In the genomic region with DNA sequence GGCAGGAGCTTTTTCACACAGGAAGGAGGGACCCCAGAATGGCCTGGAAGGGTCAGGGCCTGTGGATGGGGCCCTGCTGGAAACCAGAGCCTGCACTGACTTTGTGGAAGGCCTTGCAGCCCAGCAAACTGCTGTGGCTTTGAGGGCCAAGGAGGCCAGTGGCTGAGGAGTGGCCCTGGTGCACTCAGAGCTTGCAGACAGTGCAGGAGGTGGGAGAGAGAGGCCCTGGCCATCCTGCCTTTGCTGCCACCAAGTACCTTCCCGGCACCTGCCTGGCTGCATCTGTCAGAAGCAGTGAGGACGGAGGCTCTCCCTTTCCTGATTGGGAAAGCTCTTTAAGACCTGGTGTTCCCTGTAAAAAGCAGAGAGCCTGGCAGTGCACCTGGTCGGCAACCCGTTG, we compare ENCODE assay signal across 1 cellular context.
TF ChIP-seq lines count a peak whose summit lies in the region.

No MANE protein-coding gene starts in this region.

TF ChIP-seq in HepG2, 621 proteins besides CTCF, POLR2A, EP300 and RAD21 (continued from another document):
- TF ChIP-seq, protein P1, sequence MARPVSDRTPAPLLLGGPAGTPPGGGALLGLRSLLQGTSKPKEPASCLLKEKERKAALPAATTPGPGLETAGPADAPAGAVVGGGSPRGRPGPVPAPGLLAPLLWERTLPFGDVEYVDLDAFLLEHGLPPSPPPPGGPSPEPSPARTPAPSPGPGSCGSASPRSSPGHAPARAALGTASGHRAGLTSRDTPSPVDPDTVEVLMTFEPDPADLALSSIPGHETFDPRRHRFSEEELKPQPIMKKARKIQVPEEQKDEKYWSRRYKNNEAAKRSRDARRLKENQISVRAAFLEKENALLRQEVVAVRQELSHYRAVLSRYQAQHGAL (CRISPR knock-in tag; IDR thresholded peaks at IDR 0.05; ENCODE audit: not compliant biosample characterization): no peak
- no peak for TF ChIP-seq TEAD2 (CRISPR knock-in tag; IDR thresholded peaks at IDR 0.05)
- TF ChIP-seq, protein P2, sequence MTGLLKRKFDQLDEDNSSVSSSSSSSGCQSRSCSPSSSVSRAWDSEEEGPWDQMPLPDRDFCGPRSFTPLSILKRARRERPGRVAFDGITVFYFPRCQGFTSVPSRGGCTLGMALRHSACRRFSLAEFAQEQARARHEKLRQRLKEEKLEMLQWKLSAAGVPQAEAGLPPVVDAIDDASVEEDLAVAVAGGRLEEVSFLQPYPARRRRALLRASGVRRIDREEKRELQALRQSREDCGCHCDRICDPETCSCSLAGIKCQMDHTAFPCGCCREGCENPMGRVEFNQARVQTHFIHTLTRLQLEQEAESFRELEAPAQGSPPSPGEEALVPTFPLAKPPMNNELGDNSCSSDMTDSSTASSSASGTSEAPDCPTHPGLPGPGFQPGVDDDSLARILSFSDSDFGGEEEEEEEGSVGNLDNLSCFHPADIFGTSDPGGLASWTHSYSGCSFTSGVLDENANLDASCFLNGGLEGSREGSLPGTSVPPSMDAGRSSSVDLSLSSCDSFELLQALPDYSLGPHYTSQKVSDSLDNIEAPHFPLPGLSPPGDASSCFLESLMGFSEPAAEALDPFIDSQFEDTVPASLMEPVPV (CRISPR knock-in tag; IDR thresholded peaks at IDR 0.05): no peak
- no peak for TF ChIP-seq MBNL3 (CRISPR knock-in tag; conservative IDR thresholded peaks at IDR 0.05)
- no peak for TF ChIP-seq ADNP (CRISPR knock-in tag; IDR thresholded peaks at IDR 0.05)
- no peak for TF ChIP-seq KAT8 (CRISPR knock-in tag; IDR thresholded peaks at IDR 0.05)
